Comparison of ENCODE assay signal across 8 cellular contexts in genomic region chr2:121736462-121737336, GRCh38. TPM values are rescaled to one million over a fixed set of nuclear protein-coding genes. Genes with fewer than 3 reads are reported as not detected.
A peak's percentile ranks its signal among the peaks of the same experiment; 100 is the strongest.
DNase-seq lines count a peak whose midpoint lies in the region; ATAC-seq and TF ChIP-seq lines count a peak whose summit lies in the region.

Gene NIFK, minus strand, starts transcription at chr2:121736875. Its CDS starts 25 bp downstream, at chr2:121736850.

- 0 to 1% methylated on average over 93 of the region's 93 CpGs for WGBS in ectodermal cell, 2 experiments

- H3K4me3 ChIP-seq in ectodermal cell (ENCODE audit: insufficient read depth, low read depth, low read length) (peak within 1 kb of the TSS; percentile 72), lower lobe of right lung (peak within 1 kb of the TSS; percentile 97)

- no peak within 1 kb of the TSS for H3K27ac ChIP-seq in ectodermal cell (ENCODE audit: insufficient read depth, low read depth, low read length, poor library complexity, severe bottlenecking)
- peak within 1 kb of the TSS; percentile 93 for H3K27ac ChIP-seq in lower lobe of right lung

- DNase-seq in CMK (ENCODE audit: low read depth), result peak; percentile 84
- peak; percentile 100 for DNase-seq in GM20000 (ENCODE audit: low spot score)
- DNase-seq in HS-5 (ENCODE audit: low read depth), result peak; percentile 85
- peak; percentile 98 for DNase-seq in NK-92 (lab: John Stamatoyannopoulos, UW; ENCODE audit: unreplicated experiment)
- peak; percentile 99 to 100 for DNase-seq in activated CD8-positive, alpha-beta memory T cell treated with anti-CD3 and anti-CD28 coated beads for 1 hour (ENCODE audit: extremely low read depth in 1 of 2, low read depth in 1 of 2)
- peak; percentile 99 for DNase-seq in lower lobe of right lung
- DNase-seq in stimulated activated CD4-positive, alpha-beta T cell treated with anti-CD3 and anti-CD28 coated beads, TNF-alpha, amount 100 ng/mL, for 1 hour (ENCODE audit: low read depth in 3 of 3, low spot score in 1 of 3), result peak; percentile 99 to 100 (median 100)

- H3K36me3 ChIP-seq in ectodermal cell (ENCODE audit: control insufficient read depth, insufficient read depth, low read length) (peaks cover 19% of the 10 kb centered on the region), lower lobe of right lung (peaks cover 35% of the 10 kb centered on the region)

- H3K9me3 ChIP-seq in ectodermal cell (ENCODE audit: control insufficient read depth, low read length) (no peaks in the 10 kb centered on the region), lower lobe of right lung (no peaks in the 10 kb centered on the region)

- intact Hi-C loops in lower lobe of right lung (cut with DNase I), result no loop called here

- H3K27me3 ChIP-seq in ectodermal cell (ENCODE audit: control insufficient read depth, insufficient read depth, low read length, poor library complexity, severe bottlenecking) (no peaks in the 10 kb centered on the region), lower lobe of right lung (ENCODE audit: low read depth) (no peaks in the 10 kb centered on the region)

- H3K4me1 ChIP-seq in ectodermal cell (ENCODE audit: control insufficient read depth, insufficient read depth, low read length) (peaks cover 11% of the 10 kb centered on the region), lower lobe of right lung (peaks cover 25% of the 10 kb centered on the region)

- ATAC-seq in lower lobe of right lung, result peak; percentile 99

- TF ChIP-seq CTCF in GM20000 (IDR thresholded peaks at IDR 0.05; ENCODE audit: extremely low read depth, missing control alignments) (no peak), lower lobe of right lung (IDR thresholded peaks at IDR 0.05) (no peak)

RNA-seq across cellular contexts. Expression of gene NIFK, which starts in this region (rescaled TPM):
- polyA plus RNA-seq in ectodermal cell (2013, experiment 1 of 4), result 69.6 TPM
- 64.9 TPM for polyA plus RNA-seq in ectodermal cell (2013, experiment 2 of 4)
- polyA plus RNA-seq in ectodermal cell (2013, experiment 3 of 4), result 45.4 TPM
- 54.3 TPM for polyA plus RNA-seq in ectodermal cell (2013, experiment 4 of 4)
- total RNA-seq in lower lobe of right lung, result 29.8 TPM
